ENCODE assay signal across 14 cellular contexts in genomic region chr7:95471076-95471475, GRCh38. TPM values are rescaled to one million over a fixed set of nuclear protein-coding genes. Genes with fewer than 3 reads are reported as not detected.
DNase-seq lines count a peak whose midpoint lies in the region; ATAC-seq and TF ChIP-seq lines count a peak whose summit lies in the region.
"Had no signal": no experiment of that assay in that cellular context is flagged by ENCODE, and none has a peak within 500 bp of the region (broad histone marks: within the 10 kb centered on the region; RNA-seq: fewer than 3 reads in every experiment).

No MANE protein-coding gene starts in this region.

- H3K9me3 Mint-ChIP-seq in dendritic cell treated with granulocyte-macrophage colony-stimulating factor and Interleukin-4, amounts not matched to agents 40 ng/mL and 50 ng/mL, for 4 days, result peaks cover 6% of the 10 kb centered on the region
- H3K9me3 Mint-ChIP-seq: activated naive CD4-positive, alpha-beta T cell treated with anti-CD3 and anti-CD28 coated beads for 36 hours; naive B cell had no signal

- H3K4me1 Mint-ChIP-seq in dendritic cell treated with granulocyte-macrophage colony-stimulating factor and Interleukin-4, amounts not matched to agents 40 ng/mL and 50 ng/mL, for 4 days (ENCODE audit: low read depth), result peaks cover 10% of the 10 kb centered on the region

- TF ChIP-seq EP300 in neural cell (conservative IDR thresholded peaks at IDR 0.05; ENCODE audit: poor library complexity, severe bottlenecking), result no peak

- peak overlapping the region; percentile 69 for H3K27ac Mint-ChIP-seq in dendritic cell treated with granulocyte-macrophage colony-stimulating factor and Interleukin-4, amounts not matched to agents 40 ng/mL and 50 ng/mL, for 4 days
- H3K27ac Mint-ChIP-seq: activated CD8-positive, alpha-beta memory T cell treated with anti-CD3 and anti-CD28 coated beads, Interleukin-2, amount 10 ng/mL, durations not matched to agents 7 days and 5 days; activated naive CD4-positive, alpha-beta T cell treated with anti-CD3 and anti-CD28 coated beads for 36 hours had no signal

- no peaks in the 10 kb centered on the region for H3K9me3 ChIP-seq in DND-41 (ENCODE audit: insufficient read depth, low read length, severe bottlenecking)
- no peaks in the 10 kb centered on the region for H3K9me3 ChIP-seq in Loucy (ENCODE audit: insufficient read depth, low read depth, low read length)
- H3K9me3 ChIP-seq in neural cell (ENCODE audit: low read length), result no peaks in the 10 kb centered on the region

- no peaks in the 10 kb centered on the region for H3K36me3 ChIP-seq in DND-41 (ENCODE audit: insufficient read depth, low read length)
- no peaks in the 10 kb centered on the region for H3K36me3 ChIP-seq in Loucy (ENCODE audit: insufficient read depth, low read length)
- no peaks in the 10 kb centered on the region for H3K36me3 ChIP-seq in neural cell (ENCODE audit: insufficient read depth, low read length)

- ATAC-seq in DND-41 (ENCODE audit: insufficient read depth, low read depth) (no peak), GM18870 (IDR thresholded peaks at IDR 0.05; ENCODE audit: unreplicated experiment) (no peak), GM19397 (IDR thresholded peaks at IDR 0.05; ENCODE audit: unreplicated experiment) (no peak)
- ATAC-seq: activated CD8-positive, alpha-beta memory T cell treated with anti-CD3 and anti-CD28 coated beads, Interleukin-2, amount 10 ng/mL, durations not matched to agents 7 days and 5 days had no signal

- no peak overlapping the region for H3K4me3 ChIP-seq in DND-41 (ENCODE audit: low read depth in 1 of 2, low read length in 2 of 2)
- peak overlapping the region; percentile 48 for H3K4me3 ChIP-seq in Loucy (ENCODE audit: low read length, poor library complexity, severe bottlenecking)
- H3K4me3 ChIP-seq in neural cell (ENCODE audit: low read length), result no peak overlapping the region
- H3K4me3 ChIP-seq: skin epidermis had no signal

- H2AFZ ChIP-seq in DND-41 (ENCODE audit: low read depth, low read length) (peak overlapping the region; percentile 28; the same call in 1 of the 2 replicates), Loucy (ENCODE audit: low read length) (peak overlapping the region; percentile 90), neural cell (ENCODE audit: low read depth, low read length) (no peak overlapping the region)

- H3K4me2 ChIP-seq in DND-41 (ENCODE audit: insufficient read depth, low read length), result peak overlapping the region; percentile 44; the same call in 1 of the 2 replicates
- peak overlapping the region; percentile 73 for H3K4me2 ChIP-seq in Loucy (ENCODE audit: low read depth, low read length, poor library complexity, severe bottlenecking)
- no peak overlapping the region for H3K4me2 ChIP-seq in neural cell (ENCODE audit: low read length)

- peaks cover 3% of the 10 kb centered on the region for H3K27me3 Mint-ChIP-seq in dendritic cell treated with granulocyte-macrophage colony-stimulating factor and Interleukin-4, amounts not matched to agents 40 ng/mL and 50 ng/mL, for 4 days

- no peak for DNase-seq in DND-41
- DNase-seq in activated CD4-positive, CD25-positive, alpha-beta regulatory T cell (lab: John Stamatoyannopoulos, UW), result no peak
- DNase-seq: activated CD8-positive, alpha-beta memory T cell treated with anti-CD3 and anti-CD28 coated beads, Interleukin-2, amount 10 ng/mL, durations not matched to agents 7 days and 5 days; kidney; NCI-H1694 treated with DMSO at 0.1 percent for 48 hours; NK-92 treated with Interleukin-12 subunit alpha and Interleukin-12 subunit beta, amount 100 ng/mL, for 24 hours had no signal

- H3K27me3 ChIP-seq in DND-41 (ENCODE audit: insufficient read depth, low read length, poor library complexity), result no peaks in the 10 kb centered on the region
- no peaks in the 10 kb centered on the region for H3K27me3 ChIP-seq in Loucy (ENCODE audit: insufficient read depth, low read length, poor library complexity, severe bottlenecking)
- no peaks in the 10 kb centered on the region for H3K27me3 ChIP-seq in neural cell (ENCODE audit: insufficient read depth, low read depth, low read length)

- no peak overlapping the region for H3K4me3 Mint-ChIP-seq in dendritic cell treated with granulocyte-macrophage colony-stimulating factor and Interleukin-4, amounts not matched to agents 40 ng/mL and 50 ng/mL, for 4 days
- H3K4me3 Mint-ChIP-seq: activated CD8-positive, alpha-beta memory T cell treated with anti-CD3 and anti-CD28 coated beads, Interleukin-2, amount 10 ng/mL, durations not matched to agents 7 days and 5 days; activated naive CD4-positive, alpha-beta T cell treated with anti-CD3 and anti-CD28 coated beads for 36 hours had no signal

- H3K27ac ChIP-seq in DND-41 (ENCODE audit: low read length), result peak overlapping the region; percentile 71
- peak overlapping the region; percentile 77 for H3K27ac ChIP-seq in neural cell (ENCODE audit: low read length)

- no peaks in the 10 kb centered on the region for H3K79me2 ChIP-seq in DND-41 (ENCODE audit: insufficient read depth, low read length)
- H3K79me2 ChIP-seq in Loucy (ENCODE audit: insufficient read depth, low read length), result no peaks in the 10 kb centered on the region
- H3K79me2 ChIP-seq in neural cell (replicated peaks; ENCODE audit: insufficient read depth, low read length), result no peaks in the 10 kb centered on the region

- H3K9ac ChIP-seq in DND-41 (ENCODE audit: low read depth, low read length) (0 out of 2 replicates have a peak overlapping the region, but pooled peaks have one; percentile 31), Loucy (ENCODE audit: low read depth, low read length, poor library complexity, severe bottlenecking) (peak overlapping the region; percentile 58), neural cell (ENCODE audit: low read length) (peak overlapping the region; percentile 7)

- H3F3A ChIP-seq in Loucy (ENCODE audit: low read depth), result no peaks in the 10 kb centered on the region
- H3F3A ChIP-seq in neural cell (ENCODE audit: insufficient read depth, low read length, poor library complexity, severe bottlenecking), result peaks cover 29% of the 10 kb centered on the region

- H3K9me2 ChIP-seq in Loucy (replicated peaks; ENCODE audit: low read depth, low read length), result no peaks in the 10 kb centered on the region
- H3K9me2 ChIP-seq in neural cell (ENCODE audit: insufficient read depth, low read length), result no peaks in the 10 kb centered on the region

- TF ChIP-seq CTCF in DND-41 (IDR thresholded peaks at IDR 0.05; ENCODE audit: borderline replicate concordance, extremely low read depth, low read length, poor library complexity, severe bottlenecking) (no peak), Loucy (conservative IDR thresholded peaks at IDR 0.05; ENCODE audit: low read length) (no peak), neural cell (IDR thresholded peaks at IDR 0.05; ENCODE audit: poor library complexity, severe bottlenecking) (no peak)

- no peaks in the 10 kb centered on the region for H4K20me1 ChIP-seq in DND-41 (ENCODE audit: insufficient read depth, low read length)
- H4K20me1 ChIP-seq in Loucy (ENCODE audit: insufficient read depth, low read length, poor library complexity, severe bottlenecking), result no peaks in the 10 kb centered on the region
- H4K20me1 ChIP-seq in neural cell (ENCODE audit: insufficient read depth), result no peaks in the 10 kb centered on the region

- intact Hi-C loops in dendritic cell treated with granulocyte-macrophage colony-stimulating factor and Interleukin-4, amounts not matched to agents 40 ng/mL and 50 ng/mL, for 4 days (cut with micrococcal nuclease), result loop anchor here (5.0 to 10.0 kb wide), 2 partner anchors 34 to 226 kb away; partner anchors contain the start of gene PON2

- H3K36me3 Mint-ChIP-seq in dendritic cell treated with granulocyte-macrophage colony-stimulating factor and Interleukin-4, amounts not matched to agents 40 ng/mL and 50 ng/mL, for 4 days (ENCODE audit: low read depth), result no peaks in the 10 kb centered on the region
- H3K36me3 Mint-ChIP-seq: activated CD8-positive, alpha-beta memory T cell treated with anti-CD3 and anti-CD28 coated beads, Interleukin-2, amount 10 ng/mL, durations not matched to agents 7 days and 5 days; naive B cell had no signal

- H3K4me1 ChIP-seq in DND-41 (ENCODE audit: insufficient read depth, low read length) (peaks cover 42% of the 10 kb centered on the region), Loucy (ENCODE audit: insufficient read depth, low read length, poor library complexity, severe bottlenecking) (peaks cover 26% of the 10 kb centered on the region)

- TF ChIP-seq RAD21 in neural cell (conservative IDR thresholded peaks at IDR 0.05), result no peak

TF ChIP-seq in neural cell, 6 proteins besides CTCF, POLR2A, EP300 and RAD21:
- TF ChIP-seq MXI1 (conservative IDR thresholded peaks at IDR 0.05; ENCODE audit: poor library complexity, severe bottlenecking), result no peak

RNA-seq across cellular contexts. Expression of gene ASB4, which starts 14.7 kb away (rescaled TPM):
- polyA plus RNA-seq in neural cell, result 0.11 and 0.56 TPM in 2 replicates
- polyA minus RNA-seq in neural cell, result 0.23 TPM in 1 of 2 replicates, not detected in the other

RNA-seq across cellular contexts. Expression of gene PON2, which starts 36.2 kb away (rescaled TPM):
- polyA plus RNA-seq in neural cell, result 23.1 and 28.1 TPM in 2 replicates
- 16.9 and 22.2 TPM in 2 replicates for polyA minus RNA-seq in neural cell

Comparison
In these comparisons a context has a peak if more than half of its experiments do, and no peak if none do; other contexts are left out.
1. H3K9ac ChIP-seq: peak in every context shown above with its lines; median percentile 58 in Loucy; 31 in DND-41; 7 in neural cell.